In genomic region chr7:155258233-155258575, GRCh38 we compare ENCODE assay signal across 11 cellular contexts. TPM values are rescaled to one million over a fixed set of nuclear protein-coding genes. Genes with fewer than 3 reads are reported as not detected.
DNase-seq lines count a peak whose midpoint lies in the region; ATAC-seq and TF ChIP-seq lines count a peak whose summit lies in the region.
"Had no signal": no experiment of that assay in that cellular context is flagged by ENCODE, and none has a peak within 500 bp of the region (broad histone marks: within the 10 kb centered on the region; RNA-seq: fewer than 3 reads in every experiment).

No MANE protein-coding gene starts in this region.

- H3K27me3 Mint-ChIP-seq in activated CD4-positive, alpha-beta T cell treated with anti-CD3 and anti-CD28 coated beads, Interleukin-2, amount 10 ng/mL, durations not matched to agents 7 days and 5 days: peaks cover 3% of the 10 kb centered on the region

- POLR2A ChIA-PET in activated CD4-positive, alpha-beta T cell treated with anti-CD3 and anti-CD28 coated beads, Interleukin-2, amount 10 ng/mL, durations not matched to agents 7 days and 5 days (lab: Charles Lee): no interaction called here

- no peaks in the 10 kb centered on the region for H3K9me3 ChIP-seq in subcutaneous abdominal adipose tissue (ENCODE audit: control insufficient read depth in 5 of 5, low read length in 5 of 5)

- H3K27me3 ChIP-seq in subcutaneous abdominal adipose tissue (ENCODE audit: control insufficient read depth in 5 of 5, insufficient read depth in 4 of 5, low read length in 5 of 5): no peaks in the 10 kb centered on the region

- no peaks in the 10 kb centered on the region for H3K4me1 Mint-ChIP-seq in activated CD4-positive, alpha-beta T cell treated with anti-CD3 and anti-CD28 coated beads, Interleukin-2, amount 10 ng/mL, durations not matched to agents 7 days and 5 days

- no peaks in the 10 kb centered on the region for H3K36me3 ChIP-seq in subcutaneous abdominal adipose tissue (ENCODE audit: control insufficient read depth in 5 of 5, insufficient read depth in 5 of 5, low read length in 5 of 5)

- H3K4me3 ChIP-seq in astrocyte of the cerebellum (ENCODE audit: low read depth, low read length) (no peak overlapping the region), subcutaneous abdominal adipose tissue (ENCODE audit: low read depth in 1 of 5, low read length in 5 of 5) (peak overlapping the region in 3 of 5 donors; percentile 40 to 49 (median 41))

- peak overlapping the region; percentile 59 to 82 (median 69) for H3K9ac ChIP-seq in subcutaneous abdominal adipose tissue (ENCODE audit: low read length in 5 of 5)

- peak; percentile 76 to 86 for ATAC-seq in left cardiac atrium
- ATAC-seq in HG03139 (IDR thresholded peaks at IDR 0.05; ENCODE audit: unreplicated experiment): no peak

- no peak overlapping the region for H3K27ac Mint-ChIP-seq in activated CD4-positive, alpha-beta T cell treated with anti-CD3 and anti-CD28 coated beads, Interleukin-2, amount 10 ng/mL, durations not matched to agents 7 days and 5 days
- H3K27ac Mint-ChIP-seq: naive B cell had no signal

- intact Hi-C loops in left cardiac atrium (cut with DNase I): loop anchor here in 1 of 2 donors (5.0 kb wide), 2 partner anchors 39 to 51 kb away; partner anchors contain the start of gene INSIG1

- H3K36me3 Mint-ChIP-seq in activated CD4-positive, alpha-beta T cell treated with anti-CD3 and anti-CD28 coated beads, Interleukin-2, amount 10 ng/mL, durations not matched to agents 7 days and 5 days (ENCODE audit: low read depth): no peaks in the 10 kb centered on the region
- H3K36me3 Mint-ChIP-seq: naive B cell had no signal

- peak overlapping the region; percentile 99 for H3K27ac ChIP-seq in subcutaneous abdominal adipose tissue (ENCODE audit: low read depth, low read length)

- TF ChIP-seq CTCF in astrocyte of the cerebellum (IDR thresholded peaks at IDR 0.05; ENCODE audit: low read depth, low read length, missing control alignments): no peak

- in situ Hi-C loops in astrocyte of the cerebellum (cut with HindIII; ENCODE audit: low sequenced_read_pairs): no loop called here

- no peaks in the 10 kb centered on the region for H3K9me3 Mint-ChIP-seq in activated CD4-positive, alpha-beta T cell treated with anti-CD3 and anti-CD28 coated beads, Interleukin-2, amount 10 ng/mL, durations not matched to agents 7 days and 5 days
- H3K9me3 Mint-ChIP-seq: naive B cell had no signal

- CTCF ChIA-PET in activated CD4-positive, alpha-beta T cell treated with anti-CD3 and anti-CD28 coated beads, Interleukin-2, amount 10 ng/mL, durations not matched to agents 7 days and 5 days (lab: Charles Lee): interaction anchor here (1.5 kb wide), 1 partner anchor 32 kb away, joined by 3 read pairs; no protein-coding TSS in a partner anchor

- peaks cover 6 to 46% (median 45%) of the 10 kb centered on the region in 5 donors for H3K4me1 ChIP-seq in subcutaneous abdominal adipose tissue (ENCODE audit: control insufficient read depth in 5 of 5, insufficient read depth in 5 of 5, low read length in 5 of 5)

- no peak overlapping the region for H3K4me3 Mint-ChIP-seq in activated CD4-positive, alpha-beta T cell treated with anti-CD3 and anti-CD28 coated beads, Interleukin-2, amount 10 ng/mL, durations not matched to agents 7 days and 5 days
- H3K4me3 Mint-ChIP-seq: naive B cell had no signal

- DNase-seq in HPDE6-E6E7 (ENCODE audit: extremely low spot score) (peak; percentile 28), astrocyte of the cerebellum (ENCODE audit: low read depth) (peak; percentile 73), left cardiac atrium (peak; percentile 55), NCI-H1105 (lab: John Stamatoyannopoulos, UW) (no peak)
- no peak for DNase-seq in activated CD4-positive, alpha-beta T cell treated with anti-CD3 and anti-CD28 coated beads, Interleukin-2, amount 10 ng/mL, durations not matched to agents 7 days and 5 days
- no peak for DNase-seq in stimulated activated CD4-positive, alpha-beta T cell treated with anti-CD3 and anti-CD28 coated beads, Interleukin-4, amount 100 ng/mL, for 4 hours
- DNase-seq: naive B cell; NCI-H2107; stimulated activated CD8-positive, alpha-beta memory T cell treated with anti-CD3 and anti-CD28 coated beads, Interleukin-4, amount 100 ng/mL, for 48 hours had no signal

RNA-seq across cellular contexts. Expression of gene INSIG1, which starts 39.5 kb away (rescaled TPM):
- total RNA-seq in left cardiac atrium: 10 to 100 TPM; 37.3 to 42.3 TPM
- 10 to 100 TPM; 69.3 to 71.2 TPM for total RNA-seq in activated CD4-positive, alpha-beta T cell treated with anti-CD3 and anti-CD28 coated beads, Interleukin-2, amount 10 ng/mL, durations not matched to agents 7 days and 5 days

Comparison
In these comparisons a context has a peak if more than half of its experiments do, and no peak if none do; other contexts are left out.
1. DNase-seq: peak in HPDE6-E6E7 (single experiment), astrocyte of the cerebellum (single experiment) and left cardiac atrium (single experiment); none in NCI-H1105 (single experiment), activated CD4-positive, alpha-beta T cell treated with anti-CD3 and anti-CD28 coated beads, Interleukin-2, amount 10 ng/mL, durations not matched to agents 7 days and 5 days (single experiment) and stimulated activated CD4-positive, alpha-beta T cell treated with anti-CD3 and anti-CD28 coated beads, Interleukin-4, amount 100 ng/mL, for 4 hours (0 of 2).